8 cellular contexts compared by ENCODE assay signal in genomic region chr3:52123106-52123708, GRCh38. TPM values are rescaled to one million over a fixed set of nuclear protein-coding genes. Genes with fewer than 3 reads are reported as not detected.
DNase-seq lines count a peak whose midpoint lies in the region; ATAC-seq and TF ChIP-seq lines count a peak whose summit lies in the region.

No MANE protein-coding gene starts in this region.

- intact Hi-C loops in activated naive CD4-positive, alpha-beta T cell treated with anti-CD3 and anti-CD28 coated beads for 36 hours (cut with micrococcal nuclease), result loop anchor here (1.0 kb wide), 4 partner anchors 70 to 181 kb away; partner anchors contain the start of gene PARP3

- DNase-seq in G401 (ENCODE audit: low spot score) (peak; percentile 81), SK-MEL-5 (ENCODE audit: low read depth, low spot score) (peak; percentile 71), globus pallidus (ENCODE audit: low spot score) (peak; percentile 74), osteocyte (ENCODE audit: extremely low spot score, unreplicated experiment) (peak; percentile 92), thoracic aorta (ENCODE audit: low spot score) (peak; percentile 28)
- DNase-seq in activated naive CD4-positive, alpha-beta T cell treated with anti-CD3 and anti-CD28 coated beads for 36 hours, result peak; percentile 73

- peak; percentile 98 for TF ChIP-seq CTCF in osteocyte (IDR thresholded peaks at IDR 0.05)
- peak; percentile 91 for TF ChIP-seq CTCF in thoracic aorta (IDR thresholded peaks at IDR 0.05)

- CTCF ChIA-PET in activated naive CD4-positive, alpha-beta T cell treated with anti-CD3 and anti-CD28 coated beads for 36 hours (lab: Charles Lee), result interaction anchor here (0.6 to 5.5 kb wide), 17 partner anchors 11 to 1462 kb away, joined by 3 to 32 read pairs (median 3); no protein-coding TSS in a partner anchor

- H3K4me1 ChIP-seq in thoracic aorta (ENCODE audit: control insufficient read depth in 1 of 2, low read depth in 2 of 2), result peaks cover 3 to 5% of the 10 kb centered on the region in 2 donors

- in situ Hi-C loops in G401 (cut with HindIII; ENCODE audit: low sequenced_read_pairs) (no loop called here), SK-MEL-5 (cut with HindIII; ENCODE audit: low pct_unique_long_range_greater_than_20kb, low sequenced_read_pairs) (no loop called here)

- no peaks in the 10 kb centered on the region for H3K27me3 Mint-ChIP-seq in activated naive CD4-positive, alpha-beta T cell treated with anti-CD3 and anti-CD28 coated beads for 36 hours (ENCODE audit: low read depth)
- no peaks in the 10 kb centered on the region for H3K27me3 Mint-ChIP-seq in osteocyte (ENCODE audit: unreplicated experiment)

- no peaks in the 10 kb centered on the region for H3K27me3 ChIP-seq in thoracic aorta (replicated peaks; ENCODE audit: insufficient read depth)

- peaks cover 3% of the 10 kb centered on the region for H3K4me1 Mint-ChIP-seq in activated naive CD4-positive, alpha-beta T cell treated with anti-CD3 and anti-CD28 coated beads for 36 hours (ENCODE audit: low read depth)
- peaks cover 8% of the 10 kb centered on the region for H3K4me1 Mint-ChIP-seq in osteocyte (ENCODE audit: unreplicated experiment)

- H3K27ac ChIP-seq in thoracic aorta, result no peak overlapping the region

- no peaks in the 10 kb centered on the region for H3K9me3 Mint-ChIP-seq in activated naive CD4-positive, alpha-beta T cell treated with anti-CD3 and anti-CD28 coated beads for 36 hours
- no peaks in the 10 kb centered on the region for H3K9me3 Mint-ChIP-seq in osteocyte (ENCODE audit: unreplicated experiment)

- ATAC-seq in HG03460 (IDR thresholded peaks at IDR 0.05; ENCODE audit: unreplicated experiment) (peak; percentile 48), thoracic aorta (ENCODE audit: insufficient number of reproducible peaks, low FRiP score, low read depth) (no peak), HG03039 (IDR thresholded peaks at IDR 0.05; ENCODE audit: unreplicated experiment) (no peak)

- H3K4me3 Mint-ChIP-seq in activated naive CD4-positive, alpha-beta T cell treated with anti-CD3 and anti-CD28 coated beads for 36 hours, result no peak overlapping the region
- no peak overlapping the region for H3K4me3 Mint-ChIP-seq in osteocyte (ENCODE audit: unreplicated experiment)

- H3K4me3 ChIP-seq in thoracic aorta, result no peak overlapping the region

- H3K36me3 ChIP-seq in thoracic aorta, result no peaks in the 10 kb centered on the region

- no peaks in the 10 kb centered on the region for H3K9me3 ChIP-seq in thoracic aorta

- no peak overlapping the region for H3K27ac Mint-ChIP-seq in activated naive CD4-positive, alpha-beta T cell treated with anti-CD3 and anti-CD28 coated beads for 36 hours
- H3K27ac Mint-ChIP-seq in osteocyte (ENCODE audit: unreplicated experiment), result no peak overlapping the region

- peaks cover 14% of the 10 kb centered on the region for H3K36me3 Mint-ChIP-seq in activated naive CD4-positive, alpha-beta T cell treated with anti-CD3 and anti-CD28 coated beads for 36 hours (ENCODE audit: low read depth)
- no peaks in the 10 kb centered on the region for H3K36me3 Mint-ChIP-seq in osteocyte (ENCODE audit: unreplicated experiment)

RNA-seq across cellular contexts. Expression of gene POC1A, which starts 31.0 kb away (rescaled TPM):
- 22.8 and 32.2 TPM in 2 replicates for total RNA-seq in G401 (2014; rRNA removed; shearing (Covaris generic))
- total RNA-seq in SK-MEL-5 (2014; rRNA removed; shearing (Covaris generic)), result 7.7 and 11.5 TPM in 2 replicates
- 19.8 and 23.2 TPM in 2 replicates for polyA plus RNA-seq in SK-MEL-5 (2015; cell fraction: cytosol; rRNA removed)
- 23.2 and 27.8 TPM in 2 replicates for polyA plus RNA-seq in SK-MEL-5 (2015; cell fraction: nucleus; rRNA removed)
- total RNA-seq in activated naive CD4-positive, alpha-beta T cell treated with anti-CD3 and anti-CD28 coated beads for 36 hours, result 10 to 100 TPM; 32.3 to 32.7 TPM
- total RNA-seq in osteocyte, result 4.9 and 5.1 TPM in 2 replicates
- 1 to 10 TPM in 1 of 2 donors, not detected in 1; 8.1 TPM for total RNA-seq in thoracic aorta

Comparison
In these comparisons a context has a peak if more than half of its experiments do, and no peak if none do; other contexts are left out.
1. DNase-seq: peak in every context shown above with its lines; median percentile 92 in osteocyte; 81 in G401; 74 in globus pallidus; 73 in activated naive CD4-positive, alpha-beta T cell treated with anti-CD3 and anti-CD28 coated beads for 36 hours; 71 in SK-MEL-5; 28 in thoracic aorta.